In the genomic region with DNA sequence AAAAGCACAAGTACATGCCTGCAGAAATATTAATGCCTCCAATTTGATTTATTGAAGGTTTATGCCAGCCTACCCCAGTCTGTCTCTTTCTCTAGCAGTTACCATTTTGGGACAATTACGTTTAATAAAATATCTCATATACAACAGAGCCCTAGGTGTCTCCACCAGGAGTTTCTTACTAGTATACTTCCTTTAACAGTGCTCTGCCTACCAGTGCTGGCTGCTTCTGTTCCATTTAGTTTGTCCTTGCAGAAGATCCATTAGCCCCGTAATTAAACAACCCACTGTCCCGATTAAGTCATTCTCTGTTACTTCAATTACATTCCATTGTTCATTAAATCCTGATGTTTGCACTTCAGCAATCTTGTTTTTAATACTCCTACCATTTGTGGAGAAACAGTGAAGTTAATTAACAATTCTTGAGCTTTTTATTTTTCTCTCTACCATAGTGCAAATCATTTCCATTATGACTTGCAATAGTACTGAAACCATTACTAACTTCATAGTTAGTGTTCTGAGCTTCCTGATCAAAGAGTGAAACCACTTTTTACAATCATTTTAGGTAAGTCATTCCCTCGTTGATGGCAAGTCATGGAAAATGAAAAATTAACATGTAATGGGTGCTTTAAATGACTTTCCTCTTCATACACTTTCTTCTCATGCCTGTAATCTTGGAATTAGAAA, we compare ENCODE assay signal across 21 cellular contexts.
DNase-seq lines count a peak whose midpoint lies in the region; ATAC-seq, FAIRE-seq and TF ChIP-seq lines count a peak whose summit lies in the region.
"Had no signal": no experiment of that assay in that cellular context is flagged by ENCODE, and none has a peak within 500 bp of the region (broad histone marks: within the 10 kb centered on the region; RNA-seq: fewer than 3 reads in every experiment).

No MANE protein-coding gene starts in this region.

- H3K4me3 Mint-ChIP-seq in activated CD8-positive, alpha-beta T cell treated with anti-CD3 and anti-CD28 coated beads for 36 hours = no peak overlapping the region
- no peak overlapping the region for H3K4me3 Mint-ChIP-seq in activated CD8-positive, alpha-beta T cell treated with anti-CD3 and anti-CD28 coated beads, Interleukin-2, amount 10 ng/mL, durations not matched to agents 7 days and 5 days
- peak overlapping the region; percentile 19 for H3K4me3 Mint-ChIP-seq in stimulated activated effector memory CD8-positive, alpha-beta T cell treated with anti-CD3 and anti-CD28 coated beads, Interleukin-12 subunit alpha, Interleukin-12 subunit beta, amount 100 ng/mL, for 72 hours
- H3K4me3 Mint-ChIP-seq: H9 had no signal

- no peak for TF ChIP-seq CTCF in activated CD8-positive, alpha-beta T cell treated with anti-CD3 and anti-CD28 coated beads for 36 hours (IDR thresholded peaks at IDR 0.05)
- no peak for TF ChIP-seq CTCF in kidney (IDR thresholded peaks at IDR 0.05; ENCODE audit: borderline replicate concordance, extremely low read depth, insufficient read depth)

- H3K36me3 Mint-ChIP-seq in activated CD8-positive, alpha-beta T cell treated with anti-CD3 and anti-CD28 coated beads for 36 hours (ENCODE audit: low read depth) = peaks cover 29% of the 10 kb centered on the region
- peaks cover 82% of the 10 kb centered on the region for H3K36me3 Mint-ChIP-seq in activated CD8-positive, alpha-beta T cell treated with anti-CD3 and anti-CD28 coated beads, Interleukin-2, amount 10 ng/mL, durations not matched to agents 7 days and 5 days (ENCODE audit: low read depth)
- H3K36me3 Mint-ChIP-seq in stimulated activated effector memory CD8-positive, alpha-beta T cell treated with anti-CD3 and anti-CD28 coated beads, Interleukin-12 subunit alpha, Interleukin-12 subunit beta, amount 100 ng/mL, for 72 hours = peaks cover 22% of the 10 kb centered on the region

- H3K36me3 ChIP-seq in kidney (ENCODE audit: control insufficient read depth in 1 of 2, insufficient read depth in 2 of 2, low read length in 2 of 2) = no peaks in the 10 kb centered on the region
- H3K36me3 ChIP-seq: thyroid gland had no signal

- H3K4me3 ChIP-seq in kidney (ENCODE audit: low read length in 2 of 2) = no peak overlapping the region
- H3K4me3 ChIP-seq: A549, heart right ventricle, thyroid gland had no signal

- no peaks in the 10 kb centered on the region for H3K27me3 Mint-ChIP-seq in activated CD8-positive, alpha-beta T cell treated with anti-CD3 and anti-CD28 coated beads for 36 hours
- no peaks in the 10 kb centered on the region for H3K27me3 Mint-ChIP-seq in activated CD8-positive, alpha-beta T cell treated with anti-CD3 and anti-CD28 coated beads, Interleukin-2, amount 10 ng/mL, durations not matched to agents 7 days and 5 days (ENCODE audit: low read depth)
- H3K27me3 Mint-ChIP-seq: IgD-negative memory B cell had no signal

- FAIRE-seq in kidney (lab: Jason Lieb, UNC) = no peak
- FAIRE-seq: A549 had no signal

- DNase-seq in activated CD8-positive, alpha-beta T cell treated with anti-CD3 and anti-CD28 coated beads for 36 hours = no peak
- DNase-seq in activated CD8-positive, alpha-beta T cell treated with anti-CD3 and anti-CD28 coated beads, Interleukin-2, amount 10 ng/mL, durations not matched to agents 7 days and 5 days = no peak
- DNase-seq in stimulated activated effector memory CD8-positive, alpha-beta T cell treated with anti-CD3 and anti-CD28 coated beads, Interleukin-12 subunit alpha, Interleukin-12 subunit beta, amount 100 ng/mL, for 72 hours (ENCODE audit: low spot score in 2 of 2) = no peak
- no peak for DNase-seq in kidney
- DNase-seq in dedifferentiated amniotic fluid mesenchymal stem cell (ENCODE audit: extremely low spot score) = no peak
- DNase-seq: activated CD4-positive, alpha-beta T cell treated with anti-CD3 and anti-CD28 coated beads for 48 hours; activated gamma-delta T cell treated with Interleukin-2 at 50 U/mL for 16 hours; H9; heart right ventricle; islet precursor cell; mesendoderm; NCI-H1048; NCI-H2171 treated with DMSO at 0.1 percent for 48 hours; SHP77 treated with DMSO at 0.1 percent for 48 hours; stimulated activated CD4-positive, alpha-beta T cell treated with anti-CD3 and anti-CD28 coated beads, Interleukin-1b, Interleukin-23, amount 100 ng/mL, for 48 hours; thyroid gland had no signal

- POLR2A ChIA-PET in activated CD8-positive, alpha-beta T cell treated with anti-CD3 and anti-CD28 coated beads for 36 hours (lab: Charles Lee) = interaction anchor here (0.8 to 3.8 kb wide), 8 partner anchors 7 to 120 kb away, joined by 3 to 12 read pairs (median 4); no protein-coding TSS in a partner anchor
- POLR2A ChIA-PET in activated CD8-positive, alpha-beta T cell treated with anti-CD3 and anti-CD28 coated beads, Interleukin-2, amount 10 ng/mL, durations not matched to agents 7 days and 5 days (lab: Charles Lee) = interaction anchor here (0.7 to 1.2 kb wide), 2 partner anchors 37 to 61 kb away, joined by 3 to 4 read pairs; no protein-coding TSS in a partner anchor

- H3K4me1 ChIP-seq in kidney (ENCODE audit: control insufficient read depth in 1 of 2, insufficient read depth in 1 of 2, low read depth in 1 of 2, low read length in 2 of 2) = no peaks in the 10 kb centered on the region
- H3K4me1 ChIP-seq: A549 had no signal

- H3K27ac ChIP-seq in kidney (ENCODE audit: low read depth in 2 of 2, low read length in 2 of 2) = no peak overlapping the region
- H3K27ac ChIP-seq: A549, heart right ventricle, thyroid gland had no signal

- H3K27ac Mint-ChIP-seq in activated CD8-positive, alpha-beta T cell treated with anti-CD3 and anti-CD28 coated beads for 36 hours = peak overlapping the region; percentile 56
- no peak overlapping the region for H3K27ac Mint-ChIP-seq in activated CD8-positive, alpha-beta T cell treated with anti-CD3 and anti-CD28 coated beads, Interleukin-2, amount 10 ng/mL, durations not matched to agents 7 days and 5 days
- H3K27ac Mint-ChIP-seq in stimulated activated effector memory CD8-positive, alpha-beta T cell treated with anti-CD3 and anti-CD28 coated beads, Interleukin-12 subunit alpha, Interleukin-12 subunit beta, amount 100 ng/mL, for 72 hours = peak overlapping the region; percentile 8
- H3K27ac Mint-ChIP-seq: H9 had no signal

- no peaks in the 10 kb centered on the region for H3K9me3 Mint-ChIP-seq in activated CD8-positive, alpha-beta T cell treated with anti-CD3 and anti-CD28 coated beads for 36 hours
- no peaks in the 10 kb centered on the region for H3K9me3 Mint-ChIP-seq in activated CD8-positive, alpha-beta T cell treated with anti-CD3 and anti-CD28 coated beads, Interleukin-2, amount 10 ng/mL, durations not matched to agents 7 days and 5 days (ENCODE audit: insufficient read depth)
- no peaks in the 10 kb centered on the region for H3K9me3 Mint-ChIP-seq in stimulated activated effector memory CD8-positive, alpha-beta T cell treated with anti-CD3 and anti-CD28 coated beads, Interleukin-12 subunit alpha, Interleukin-12 subunit beta, amount 100 ng/mL, for 72 hours
- H3K9me3 Mint-ChIP-seq: H9, IgD-negative memory B cell had no signal

- CTCF ChIA-PET in activated CD8-positive, alpha-beta T cell treated with anti-CD3 and anti-CD28 coated beads for 36 hours (lab: Charles Lee) = interaction anchor here (0.7 to 1.6 kb wide), 6 partner anchors 13 to 190 kb away, joined by 3 to 6 read pairs (median 3); a partner anchor contains a TSS
- CTCF ChIA-PET in activated CD8-positive, alpha-beta T cell treated with anti-CD3 and anti-CD28 coated beads, Interleukin-2, amount 10 ng/mL, durations not matched to agents 7 days and 5 days (lab: Charles Lee) = interaction anchor here (0.8 to 2.1 kb wide), 4 partner anchors 15 to 119 kb away, joined by 3 to 4 read pairs (median 4); no protein-coding TSS in a partner anchor

- ATAC-seq in activated CD8-positive, alpha-beta T cell treated with anti-CD3 and anti-CD28 coated beads for 36 hours = peak; percentile 73
- ATAC-seq in activated CD8-positive, alpha-beta T cell treated with anti-CD3 and anti-CD28 coated beads, Interleukin-2, amount 10 ng/mL, durations not matched to agents 7 days and 5 days = no peak
- peak; percentile 45 for ATAC-seq in GM21423 (IDR thresholded peaks at IDR 0.05; ENCODE audit: unreplicated experiment)
- ATAC-seq in HG03159 (IDR thresholded peaks at IDR 0.05; ENCODE audit: unreplicated experiment) = peak; percentile 42
- peak; percentile 87 for ATAC-seq in stimulated activated effector memory CD8-positive, alpha-beta T cell treated with anti-CD3 and anti-CD28 coated beads, Interleukin-12 subunit alpha, Interleukin-12 subunit beta, amount 100 ng/mL, for 72 hours
- no peak for ATAC-seq in HG03196 (IDR thresholded peaks at IDR 0.05; ENCODE audit: unreplicated experiment)
- ATAC-seq: A549, heart right ventricle had no signal

- peaks cover 55% of the 10 kb centered on the region for H3K4me1 Mint-ChIP-seq in activated CD8-positive, alpha-beta T cell treated with anti-CD3 and anti-CD28 coated beads for 36 hours (ENCODE audit: low read depth)
- peaks cover 61% of the 10 kb centered on the region for H3K4me1 Mint-ChIP-seq in activated CD8-positive, alpha-beta T cell treated with anti-CD3 and anti-CD28 coated beads, Interleukin-2, amount 10 ng/mL, durations not matched to agents 7 days and 5 days (ENCODE audit: low read depth)
- peaks cover 53% of the 10 kb centered on the region for H3K4me1 Mint-ChIP-seq in stimulated activated effector memory CD8-positive, alpha-beta T cell treated with anti-CD3 and anti-CD28 coated beads, Interleukin-12 subunit alpha, Interleukin-12 subunit beta, amount 100 ng/mL, for 72 hours

- intact Hi-C loops in activated CD8-positive, alpha-beta T cell treated with anti-CD3 and anti-CD28 coated beads for 36 hours (cut with micrococcal nuclease) = loop anchor here (10.0 kb wide), 1 partner anchor 95 kb away; no protein-coding TSS in a partner anchor
- intact Hi-C loops in kidney (cut with DNase I) = no loop called here

- no peak overlapping the region for H3K9ac ChIP-seq in kidney (ENCODE audit: low read length in 2 of 2)

- no peaks in the 10 kb centered on the region for H3K9me3 ChIP-seq in kidney (ENCODE audit: control insufficient read depth in 1 of 2, low read length in 2 of 2)
- H3K9me3 ChIP-seq: A549, heart right ventricle, thyroid gland had no signal

Comparison
In these comparisons a context has a peak if more than half of its experiments do, and no peak if none do; other contexts are left out.
1. ATAC-seq: peak in activated CD8-positive, alpha-beta T cell treated with anti-CD3 and anti-CD28 coated beads for 36 hours (single experiment), GM21423 (single experiment), HG03159 (single experiment) and stimulated activated effector memory CD8-positive, alpha-beta T cell treated with anti-CD3 and anti-CD28 coated beads, Interleukin-12 subunit alpha, Interleukin-12 subunit beta, amount 100 ng/mL, for 72 hours (single experiment); none in activated CD8-positive, alpha-beta T cell treated with anti-CD3 and anti-CD28 coated beads, Interleukin-2, amount 10 ng/mL, durations not matched to agents 7 days and 5 days (single experiment) and HG03196 (single experiment).